ENCODE assay signal across 1 cellular context in the genomic region with DNA sequence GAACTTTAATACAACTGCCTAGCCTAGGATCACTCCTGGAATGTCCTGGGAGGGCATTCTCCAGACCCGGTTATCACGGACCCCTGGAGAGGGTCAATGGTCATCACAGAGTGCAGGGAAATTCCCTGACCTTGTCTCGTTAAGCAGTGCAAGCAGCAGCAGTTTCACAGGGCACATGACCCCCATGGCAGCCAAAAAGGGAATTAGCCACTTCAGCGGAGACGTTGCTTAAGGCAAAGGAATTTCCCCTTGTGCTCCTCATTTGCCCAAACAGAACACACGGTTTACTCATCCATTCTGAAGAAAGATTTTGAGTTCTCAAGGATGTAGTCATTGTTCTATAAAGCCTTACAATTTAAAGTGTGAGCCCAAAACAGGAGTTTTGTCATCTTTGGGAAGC.
TF ChIP-seq lines count a peak whose summit lies in the region.

No MANE protein-coding gene starts in this region.

TF ChIP-seq in GM23338, 12 proteins besides CTCF, POLR2A, EP300 and RAD21 (continued from another document):
- TF ChIP-seq, protein P1, sequence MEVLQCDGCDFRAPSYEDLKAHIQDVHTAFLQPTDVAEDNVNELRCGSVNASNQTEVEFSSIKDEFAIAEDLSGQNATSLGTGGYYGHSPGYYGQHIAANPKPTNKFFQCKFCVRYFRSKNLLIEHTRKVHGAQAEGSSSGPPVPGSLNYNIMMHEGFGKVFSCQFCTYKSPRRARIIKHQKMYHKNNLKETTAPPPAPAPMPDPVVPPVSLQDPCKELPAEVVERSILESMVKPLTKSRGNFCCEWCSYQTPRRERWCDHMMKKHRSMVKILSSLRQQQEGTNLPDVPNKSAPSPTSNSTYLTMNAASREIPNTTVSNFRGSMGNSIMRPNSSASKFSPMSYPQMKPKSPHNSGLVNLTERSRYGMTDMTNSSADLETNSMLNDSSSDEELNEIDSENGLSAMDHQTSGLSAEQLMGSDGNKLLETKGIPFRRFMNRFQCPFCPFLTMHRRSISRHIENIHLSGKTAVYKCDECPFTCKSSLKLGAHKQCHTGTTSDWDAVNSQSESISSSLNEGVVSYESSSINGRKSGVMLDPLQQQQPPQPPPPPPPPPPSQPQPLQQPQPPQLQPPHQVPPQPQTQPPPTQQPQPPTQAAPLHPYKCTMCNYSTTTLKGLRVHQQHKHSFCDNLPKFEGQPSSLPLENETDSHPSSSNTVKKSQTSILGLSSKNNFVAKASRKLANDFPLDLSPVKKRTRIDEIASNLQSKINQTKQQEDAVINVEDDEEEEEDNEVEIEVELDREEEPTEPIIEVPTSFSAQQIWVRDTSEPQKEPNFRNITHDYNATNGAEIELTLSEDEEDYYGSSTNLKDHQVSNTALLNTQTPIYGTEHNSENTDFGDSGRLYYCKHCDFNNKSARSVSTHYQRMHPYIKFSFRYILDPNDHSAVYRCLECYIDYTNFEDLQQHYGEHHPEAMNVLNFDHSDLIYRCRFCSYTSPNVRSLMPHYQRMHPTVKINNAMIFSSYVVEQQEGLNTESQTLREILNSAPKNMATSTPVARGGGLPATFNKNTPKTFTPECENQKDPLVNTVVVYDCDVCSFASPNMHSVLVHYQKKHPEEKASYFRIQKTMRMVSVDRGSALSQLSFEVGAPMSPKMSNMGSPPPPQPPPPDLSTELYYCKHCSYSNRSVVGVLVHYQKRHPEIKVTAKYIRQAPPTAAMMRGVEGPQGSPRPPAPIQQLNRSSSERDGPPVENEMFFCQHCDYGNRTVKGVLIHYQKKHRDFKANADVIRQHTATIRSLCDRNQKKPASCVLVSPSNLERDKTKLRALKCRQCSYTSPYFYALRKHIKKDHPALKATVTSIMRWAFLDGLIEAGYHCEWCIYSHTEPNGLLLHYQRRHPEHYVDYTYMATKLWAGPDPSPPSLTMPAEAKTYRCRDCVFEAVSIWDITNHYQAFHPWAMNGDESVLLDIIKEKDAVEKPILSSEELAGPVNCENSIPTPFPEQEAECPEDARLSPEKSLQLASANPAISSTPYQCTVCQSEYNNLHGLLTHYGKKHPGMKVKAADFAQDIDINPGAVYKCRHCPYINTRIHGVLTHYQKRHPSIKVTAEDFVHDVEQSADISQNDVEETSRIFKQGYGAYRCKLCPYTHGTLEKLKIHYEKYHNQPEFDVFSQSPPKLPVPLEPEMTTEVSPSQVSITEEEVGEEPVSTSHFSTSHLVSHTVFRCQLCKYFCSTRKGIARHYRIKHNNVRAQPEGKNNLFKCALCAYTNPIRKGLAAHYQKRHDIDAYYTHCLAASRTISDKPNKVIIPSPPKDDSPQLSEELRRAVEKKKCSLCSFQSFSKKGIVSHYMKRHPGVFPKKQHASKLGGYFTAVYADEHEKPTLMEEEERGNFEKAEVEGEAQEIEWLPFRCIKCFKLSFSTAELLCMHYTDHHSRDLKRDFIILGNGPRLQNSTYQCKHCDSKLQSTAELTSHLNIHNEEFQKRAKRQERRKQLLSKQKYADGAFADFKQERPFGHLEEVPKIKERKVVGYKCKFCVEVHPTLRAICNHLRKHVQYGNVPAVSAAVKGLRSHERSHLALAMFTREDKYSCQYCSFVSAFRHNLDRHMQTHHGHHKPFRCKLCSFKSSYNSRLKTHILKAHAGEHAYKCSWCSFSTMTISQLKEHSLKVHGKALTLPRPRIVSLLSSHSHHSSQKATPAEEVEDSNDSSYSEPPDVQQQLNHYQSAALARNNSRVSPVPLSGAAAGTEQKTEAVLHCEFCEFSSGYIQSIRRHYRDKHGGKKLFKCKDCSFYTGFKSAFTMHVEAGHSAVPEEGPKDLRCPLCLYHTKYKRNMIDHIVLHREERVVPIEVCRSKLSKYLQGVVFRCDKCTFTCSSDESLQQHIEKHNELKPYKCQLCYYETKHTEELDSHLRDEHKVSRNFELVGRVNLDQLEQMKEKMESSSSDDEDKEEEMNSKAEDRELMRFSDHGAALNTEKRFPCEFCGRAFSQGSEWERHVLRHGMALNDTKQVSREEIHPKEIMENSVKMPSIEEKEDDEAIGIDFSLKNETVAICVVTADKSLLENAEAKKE (CRISPR knock-in tag; IDR thresholded peaks at IDR 0.05) = no peak
- no peak for TF ChIP-seq NANOG (IDR thresholded peaks at IDR 0.05; ENCODE audit: borderline replicate concordance)
- no peak for TF ChIP-seq CREB1 (CRISPR knock-in tag; IDR thresholded peaks at IDR 0.05; ENCODE audit: low read depth)
- TF ChIP-seq ZNF114 (CRISPR knock-in tag; IDR thresholded peaks at IDR 0.05) = no peak
- TF ChIP-seq JUNB (IDR thresholded peaks at IDR 0.05; ENCODE audit: unreplicated experiment) = no peak
- no peak for TF ChIP-seq POLR2AphosphoS5 (IDR thresholded peaks at IDR 0.05; ENCODE audit: low read depth)
- no peak for TF ChIP-seq ETS1 (IDR thresholded peaks at IDR 0.05)
- no peak for TF ChIP-seq EZH2phosphoT487 (IDR thresholded peaks at IDR 0.05; ENCODE audit: unreplicated experiment)
- no peak for TF ChIP-seq ZNF331 (CRISPR knock-in tag; IDR thresholded peaks at IDR 0.05; ENCODE audit: low read depth)
- no peak for TF ChIP-seq EZH2 (IDR thresholded peaks at IDR 0.05; ENCODE audit: low read depth, unreplicated experiment)
- no peak for TF ChIP-seq STAT1 (IDR thresholded peaks at IDR 0.05; ENCODE audit: unreplicated experiment)
